In genomic region chr5:141878771-141879759, GRCh38 we compare ENCODE assay signal across 1 cellular context.
TF ChIP-seq lines count a peak whose summit lies in the region.

No MANE protein-coding gene starts in this region.

TF ChIP-seq in GM12878, 131 proteins besides CTCF, POLR2A, EP300 and RAD21 (continued from another document):
- TF ChIP-seq ZBTB33 (IDR thresholded peaks at IDR 0.05), result no peak
- 0 out of 2 replicates have a peak, but pooled peaks have one; percentile 10 for TF ChIP-seq HDGF (IDR thresholded peaks at IDR 0.05)
- no peak for TF ChIP-seq NR2C2 (IDR thresholded peaks at IDR 0.05; ENCODE audit: borderline replicate concordance, control insufficient read depth, insufficient read length, low read depth)
- TF ChIP-seq SMC3 (IDR thresholded peaks at IDR 0.05; ENCODE audit: borderline replicate concordance, low read length), result peak; percentile 90
- peak; percentile 58; the same call in 1 of the 2 replicates for TF ChIP-seq EZH2 (IDR thresholded peaks at IDR 0.05; ENCODE audit: borderline replicate concordance, control insufficient read depth, low read depth, low read length)
- no peak for TF ChIP-seq STAT1 (conservative IDR thresholded peaks at IDR 0.05)
- peak; percentile 35 for TF ChIP-seq MEF2B (IDR thresholded peaks at IDR 0.05; ENCODE audit: partially characterized antibody, poor library complexity, severe bottlenecking)
